ENCODE assay signal across 13 cellular contexts in the genomic region with DNA sequence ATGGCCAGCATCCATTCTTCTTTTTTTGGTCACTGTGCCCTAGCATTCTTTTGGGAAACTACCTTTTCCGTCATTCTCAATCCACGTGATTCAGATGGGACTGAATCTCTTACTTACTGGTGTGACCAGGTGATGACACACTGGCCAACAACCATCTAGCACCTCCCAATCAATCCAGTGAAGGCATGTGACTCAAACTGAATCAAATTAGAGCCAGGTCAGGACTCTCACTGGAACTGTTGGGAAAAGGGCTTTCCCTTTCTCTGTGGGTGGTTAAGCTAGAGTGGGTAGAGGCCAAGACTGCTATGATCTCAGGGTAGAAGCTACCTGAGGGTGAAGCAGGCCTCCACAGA. TPM values are rescaled to one million over a fixed set of nuclear protein-coding genes. Genes with fewer than 3 reads are reported as not detected.
DNase-seq lines count a peak whose midpoint lies in the region; ATAC-seq, FAIRE-seq and TF ChIP-seq lines count a peak whose summit lies in the region.
"Had no signal": no experiment of that assay in that cellular context is flagged by ENCODE, and none has a peak within 500 bp of the region (broad histone marks: within the 10 kb centered on the region; RNA-seq: fewer than 3 reads in every experiment).

No MANE protein-coding gene starts in this region.

- peak overlapping the region; percentile 90 to 92 for H3K27ac ChIP-seq in A549
- H3K27ac ChIP-seq in fibroblast of lung (ENCODE audit: insufficient read depth, low read length) = peak overlapping the region; percentile 70

- H3K4me1 ChIP-seq in A549 (peaks cover 41% of the 10 kb centered on the region), fibroblast of lung (ENCODE audit: control insufficient read depth, extremely low read depth, insufficient read depth, low read length) (no peaks in the 10 kb centered on the region)

- POLR2A ChIA-PET in A549 (lab: Yijun Ruan, JAX) = interaction anchor here (1.0 to 2.1 kb wide), 3 partner anchors 34 to 109 kb away, joined by 3 to 20 read pairs (median 6); a partner anchor contains a TSS

- peaks cover 28% of the 10 kb centered on the region for H3K9me3 ChIP-seq in A549
- H3K9me3 ChIP-seq in fibroblast of lung (ENCODE audit: control insufficient read depth, insufficient read depth, low read depth, low read length) = no peaks in the 10 kb centered on the region

- no peaks in the 10 kb centered on the region for H3K27me3 ChIP-seq in fibroblast of lung (ENCODE audit: control insufficient read depth, insufficient read depth, low read length)

- WGBS in A549 (ENCODE audit: missing lambda C conversion rate) = 26% methylated on average over 2 of the region's 2 CpGs

- CTCF ChIA-PET in A549 (lab: Yijun Ruan, JAX) = interaction anchor here (0.6 to 3.7 kb wide), 7 partner anchors 9 to 228 kb away, joined by 3 to 21 read pairs (median 9); a partner anchor contains a TSS

- no peak overlapping the region for H3K9ac ChIP-seq in fibroblast of lung (ENCODE audit: insufficient read depth, low read length)

- H3K79me2 ChIP-seq in fibroblast of lung (ENCODE audit: control insufficient read depth, insufficient read depth, low read length) = no peaks in the 10 kb centered on the region

- H3K36me3 ChIP-seq in fibroblast of lung (ENCODE audit: control insufficient read depth, insufficient read depth, low read length) = no peaks in the 10 kb centered on the region

- TF ChIP-seq POLR2A in A549 (IDR thresholded peaks at IDR 0.05; ENCODE audit: low read length) = no peak

- no peak for FAIRE-seq in A549 (lab: Jason Lieb, UNC)
- FAIRE-seq: endometrium had no signal

- peak in 1 of 2 experiments; percentile 20; a peak in 3 of 6 replicates for ATAC-seq in A549
- no peak for ATAC-seq in HG03108 (IDR thresholded peaks at IDR 0.05; ENCODE audit: unreplicated experiment)
- no peak for ATAC-seq in HG03354 (IDR thresholded peaks at IDR 0.05; ENCODE audit: poor library complexity, severe bottlenecking, unreplicated experiment)

- peak in 1 of 2 experiments; percentile 84 for DNase-seq in A549 (ENCODE audit: low read depth in 1 of 2, low spot score in 1 of 2)
- peak; percentile 64 for DNase-seq in H4 (ENCODE audit: low spot score)
- peak; percentile 42 for DNase-seq in SK-MEL-5 (ENCODE audit: low read depth, low spot score)
- DNase-seq in fibroblast of lung (ENCODE audit: low read depth in 2 of 2) = peak in 1 of 2 donors; percentile 30
- no peak for DNase-seq in NCI-H524 treated with DMSO at 0.1 percent for 48 hours (lab: John Stamatoyannopoulos, UW)
- DNase-seq in nucleus accumbens (lab: John Stamatoyannopoulos, UW) = no peak
- DNase-seq: H9, left colon, NCI-H2107, T-helper 2 cell had no signal

- H3K4me3 ChIP-seq in A549 (no peak overlapping the region), fibroblast of lung (replicated peaks in 1 of 4; ENCODE audit: control extremely low read depth in 1 of 4, insufficient read depth in 1 of 4, low read depth in 3 of 4, low read length in 4 of 4) (no peak overlapping the region)

- no peak for TF ChIP-seq CTCF in A549 (IDR thresholded peaks at IDR 0.05)
- no peak for TF ChIP-seq CTCF in fibroblast of lung (conservative IDR thresholded peaks at IDR 0.05 in 1 of 2, IDR thresholded peaks at IDR 0.05 in 1 of 2; ENCODE audit: low read depth in 1 of 2, low read length in 2 of 2)

- peak overlapping the region; percentile 59 for H3K4me2 ChIP-seq in A549
- H3K4me2 ChIP-seq in fibroblast of lung (ENCODE audit: extremely low read depth, insufficient read depth, low read length) = no peak overlapping the region

- in situ Hi-C loops in SK-MEL-5 (cut with HindIII; ENCODE audit: low pct_unique_long_range_greater_than_20kb, low sequenced_read_pairs) = no loop called here

- TF ChIP-seq RAD21 in A549 (conservative IDR thresholded peaks at IDR 0.05 in 1 of 2, IDR thresholded peaks at IDR 0.05 in 1 of 2) = no peak

- H4K20me1 ChIP-seq in fibroblast of lung (ENCODE audit: control insufficient read depth, extremely low read depth, insufficient read depth, low read length) = no peaks in the 10 kb centered on the region

- peak overlapping the region; percentile 25 for H2AFZ ChIP-seq in fibroblast of lung (ENCODE audit: low read length)

- TF ChIP-seq EP300 in A549 (IDR thresholded peaks at IDR 0.05) = no peak

TF ChIP-seq in A549, 52 proteins besides CTCF, POLR2A, EP300 and RAD21:
- TF ChIP-seq RFX5 (IDR thresholded peaks at IDR 0.05) (no peak), POLR2AphosphoS2 (conservative IDR thresholded peaks at IDR 0.05; ENCODE audit: low read length) (no peak), HOXB5 (CRISPR knock-in tag; IDR thresholded peaks at IDR 0.05) (0 out of 2 replicates have a peak, but pooled peaks have one; percentile 32), JUN (IDR thresholded peaks at IDR 0.05) (0 out of 5 replicates have a peak, but pooled peaks of 1 of the 2 experiments have one; percentile 11), TFCP2L1 (CRISPR knock-in tag; IDR thresholded peaks at IDR 0.05) (0 out of 2 replicates have a peak, but pooled peaks have one; percentile 2), HEYL (CRISPR knock-in tag; IDR thresholded peaks at IDR 0.05) (0 out of 2 replicates have a peak, but pooled peaks have one; percentile 5), RARB (CRISPR knock-in tag; IDR thresholded peaks at IDR 0.05) (no peak), FOSB (CRISPR knock-in tag; IDR thresholded peaks at IDR 0.05) (no peak), ZFP36 (IDR thresholded peaks at IDR 0.05; ENCODE audit: borderline replicate concordance, partially characterized antibody) (no peak), TP53 (CRISPR knock-in tag; IDR thresholded peaks at IDR 0.05) (peak; percentile 47; the same call in 1 of the 2 replicates), ZNF302 (CRISPR knock-in tag; IDR thresholded peaks at IDR 0.05) (peak; percentile 58), ZSCAN20 (CRISPR knock-in tag; IDR thresholded peaks at IDR 0.05) (0 out of 2 replicates have a peak, but pooled peaks have one; percentile 29), EHF (CRISPR knock-in tag; IDR thresholded peaks at IDR 0.05) (peak; percentile 7; the same call in 1 of the 2 replicates)
- TF ChIP-seq, protein P1, sequence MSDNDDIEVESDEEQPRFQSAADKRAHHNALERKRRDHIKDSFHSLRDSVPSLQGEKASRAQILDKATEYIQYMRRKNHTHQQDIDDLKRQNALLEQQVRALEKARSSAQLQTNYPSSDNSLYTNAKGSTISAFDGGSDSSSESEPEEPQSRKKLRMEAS (IDR thresholded peaks at IDR 0.05) = peak; percentile 43
- TF ChIP-seq, protein P2, sequence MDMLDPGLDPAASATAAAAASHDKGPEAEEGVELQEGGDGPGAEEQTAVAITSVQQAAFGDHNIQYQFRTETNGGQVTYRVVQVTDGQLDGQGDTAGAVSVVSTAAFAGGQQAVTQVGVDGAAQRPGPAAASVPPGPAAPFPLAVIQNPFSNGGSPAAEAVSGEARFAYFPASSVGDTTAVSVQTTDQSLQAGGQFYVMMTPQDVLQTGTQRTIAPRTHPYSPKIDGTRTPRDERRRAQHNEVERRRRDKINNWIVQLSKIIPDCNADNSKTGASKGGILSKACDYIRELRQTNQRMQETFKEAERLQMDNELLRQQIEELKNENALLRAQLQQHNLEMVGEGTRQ (IDR thresholded peaks at IDR 0.05) = peak; percentile 74
- TF ChIP-seq, protein P3, sequence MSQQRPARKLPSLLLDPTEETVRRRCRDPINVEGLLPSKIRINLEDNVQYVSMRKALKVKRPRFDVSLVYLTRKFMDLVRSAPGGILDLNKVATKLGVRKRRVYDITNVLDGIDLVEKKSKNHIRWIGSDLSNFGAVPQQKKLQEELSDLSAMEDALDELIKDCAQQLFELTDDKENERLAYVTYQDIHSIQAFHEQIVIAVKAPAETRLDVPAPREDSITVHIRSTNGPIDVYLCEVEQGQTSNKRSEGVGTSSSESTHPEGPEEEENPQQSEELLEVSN (IDR thresholded peaks at IDR 0.05; ENCODE audit: borderline replicate concordance, low read depth) = peak; percentile 18; the same call in 1 of the 2 replicates

RNA-seq across cellular contexts. Expression of a gene that starts 36.2 kb away (rescaled TPM):
- 23.6 and 24.9 TPM in 2 replicates for polyA plus RNA-seq in A549 (2011; rRNA removed)
- 10.9 TPM in 2 replicates for polyA plus RNA-seq in A549 (2012; cell fraction: cytosol; rRNA removed)
- 19.5 and 21.4 TPM in 2 replicates for polyA plus RNA-seq in A549 (2012; cell fraction: nucleus; rRNA removed)
- polyA plus RNA-seq in A549 (2017; fragmentation: RNase III; extraction: RNeasy Plus Mini Kit Qiagen cat#74134 plus additional on column Dnase treatment) = 10.2 to 11.2 TPM (median 10.4 TPM) in 3 replicates
- 22.2 and 24.4 TPM in 2 replicates for polyA minus RNA-seq in A549 (2011; rRNA and poly(A)+ RNA removed)
- 9.0 and 11.7 TPM in 2 replicates for total RNA-seq in H4 (2014; rRNA removed; shearing (Covaris generic))
- 22.1 and 22.8 TPM in 2 replicates for total RNA-seq in SK-MEL-5 (2014; rRNA removed; shearing (Covaris generic))
- 31.0 and 40.6 TPM in 2 replicates for polyA plus RNA-seq in SK-MEL-5 (2015; cell fraction: cytosol; rRNA removed)
- polyA plus RNA-seq in SK-MEL-5 (2015; cell fraction: nucleus; rRNA removed) = 44.9 and 62.9 TPM in 2 replicates
- 7.4 and 13.0 TPM in 2 replicates for total RNA-seq in fibroblast of lung
- polyA plus RNA-seq in fibroblast of lung = 12.6 and 17.6 TPM in 2 replicates
- 12.3 and 14.2 TPM in 2 replicates for polyA plus RNA-seq in fibroblast of lung (2012)
- polyA minus RNA-seq in fibroblast of lung (ENCODE audit: low replicate concordance) = 8.4 and 14.3 TPM in 2 replicates

Comparison
In these comparisons a context has a peak if more than half of its experiments do, and no peak if none do; other contexts are left out.
1. DNase-seq: peak in H4 (single experiment) and SK-MEL-5 (single experiment); none in NCI-H524 treated with DMSO at 0.1 percent for 48 hours (single experiment) and nucleus accumbens (0 of 56).